Comparison of ENCODE assay signal across 11 cellular contexts in the genomic region with DNA sequence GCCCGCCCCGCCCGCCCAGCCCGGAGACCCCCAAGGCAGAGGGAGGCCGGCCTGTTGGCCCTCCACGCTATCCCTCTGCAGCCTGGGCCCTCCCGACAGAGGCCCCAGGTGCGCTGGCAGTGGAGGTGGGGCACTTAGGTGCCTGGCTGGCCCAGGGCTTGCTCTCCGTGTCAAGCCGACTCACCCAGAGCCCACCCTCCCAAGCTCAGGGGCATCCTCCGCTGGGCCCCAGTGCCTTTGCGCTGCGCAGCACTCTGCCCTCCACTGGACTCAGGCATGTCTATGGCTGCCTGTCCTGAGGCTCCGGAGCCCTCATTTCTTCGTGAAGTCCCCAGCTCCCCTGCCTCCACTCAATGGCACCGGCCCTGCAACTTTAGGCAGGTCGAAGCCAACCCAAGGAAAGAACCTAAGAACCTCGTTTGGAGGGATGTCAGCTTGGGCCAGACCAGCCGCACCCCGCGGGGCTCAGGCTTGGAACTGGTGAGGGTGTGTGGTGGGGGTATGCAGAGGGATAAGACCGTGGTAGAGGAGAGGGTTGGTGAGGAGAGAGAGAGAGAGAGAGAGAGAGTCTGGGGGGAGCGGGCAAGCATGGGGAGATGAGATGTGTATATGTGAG. TPM values are rescaled to one million over a fixed set of nuclear protein-coding genes. Genes with fewer than 3 reads are reported as not detected.
DNase-seq lines count a peak whose midpoint lies in the region; ATAC-seq and TF ChIP-seq lines count a peak whose summit lies in the region.
"Had no signal": no experiment of that assay in that cellular context is flagged by ENCODE, and none has a peak within 500 bp of the region (broad histone marks: within the 10 kb centered on the region; RNA-seq: fewer than 3 reads in every experiment).

No MANE protein-coding gene starts in this region.

- TF ChIP-seq CTCF in PC-9 (conservative IDR thresholded peaks at IDR 0.05) = peak; percentile 35; the same call in 1 of the 2 replicates
- peak in 1 of 4 experiments; percentile 2 for TF ChIP-seq CTCF in gastroesophageal sphincter (IDR thresholded peaks at IDR 0.05)
- peak; percentile 6 for TF ChIP-seq CTCF in progenitor cell of endocrine pancreas (IDR thresholded peaks at IDR 0.05; ENCODE audit: unreplicated experiment)

- DNase-seq in PC-9 (no peak), progenitor cell of endocrine pancreas (ENCODE audit: low spot score, unreplicated experiment) (no peak), hippocampal formation (lab: John Stamatoyannopoulos, UW) (no peak), hepatic stellate cell (ENCODE audit: low spot score) (no peak)
- DNase-seq: cortex of kidney had no signal

- H4K20me1 ChIP-seq in PC-9 (ENCODE audit: insufficient read depth) = no peaks in the 10 kb centered on the region

- peak overlapping the region; percentile 28; the same call in 1 of the 2 replicates for H3K4me2 ChIP-seq in PC-9

- no peak overlapping the region for H3K4me3 Mint-ChIP-seq in progenitor cell of endocrine pancreas (ENCODE audit: low read depth)
- H3K4me3 Mint-ChIP-seq: activated CD4-positive, alpha-beta memory T cell treated with anti-CD3 and anti-CD28 coated beads for 36 hours had no signal

- H3K36me3 ChIP-seq in PC-9 (ENCODE audit: low read depth) (no peaks in the 10 kb centered on the region), gastroesophageal sphincter (no peaks in the 10 kb centered on the region)

- H3K9me3 ChIP-seq in PC-9 (ENCODE audit: insufficient read depth, low read depth) (no peaks in the 10 kb centered on the region), gastroesophageal sphincter (no peaks in the 10 kb centered on the region)

- no peaks in the 10 kb centered on the region for H3K9me2 ChIP-seq in PC-9 (ENCODE audit: insufficient read depth)

- ATAC-seq in GM21619 (IDR thresholded peaks at IDR 0.05; ENCODE audit: unreplicated experiment) = peak; percentile 16
- ATAC-seq in gastroesophageal sphincter = peak; percentile 26
- ATAC-seq in HG02571 (IDR thresholded peaks at IDR 0.05; ENCODE audit: unreplicated experiment) = no peak
- no peak for ATAC-seq in GM21825 (IDR thresholded peaks at IDR 0.05; ENCODE audit: unreplicated experiment)

- peaks cover 13% of the 10 kb centered on the region for H3K27me3 Mint-ChIP-seq in progenitor cell of endocrine pancreas
- H3K27me3 Mint-ChIP-seq: activated CD4-positive, alpha-beta memory T cell treated with anti-CD3 and anti-CD28 coated beads for 36 hours had no signal

- H3K27ac Mint-ChIP-seq in progenitor cell of endocrine pancreas = no peak overlapping the region

- no peak for TF ChIP-seq EP300 in gastroesophageal sphincter (IDR thresholded peaks at IDR 0.05)

- H3K36me3 Mint-ChIP-seq in progenitor cell of endocrine pancreas (ENCODE audit: insufficient read depth) = no peaks in the 10 kb centered on the region
- H3K36me3 Mint-ChIP-seq: activated CD4-positive, alpha-beta memory T cell treated with anti-CD3 and anti-CD28 coated beads for 36 hours had no signal

- no peaks in the 10 kb centered on the region for H3K9me3 Mint-ChIP-seq in progenitor cell of endocrine pancreas (ENCODE audit: low read depth)
- H3K9me3 Mint-ChIP-seq: activated CD4-positive, alpha-beta memory T cell treated with anti-CD3 and anti-CD28 coated beads for 36 hours had no signal

- POLR2A ChIA-PET in PC-9 (lab: Charles Lee; ENCODE audit: unreplicated experiment) = no interaction called here

- H3K27ac ChIP-seq in PC-9 (no peak overlapping the region), gastroesophageal sphincter (no peak overlapping the region)

- CTCF ChIA-PET in PC-9 (lab: Charles Lee) = interaction anchor here (0.6 kb wide), 3 partner anchors 25 to 414 kb away, joined by 3 to 7 read pairs (median 4); a partner anchor contains a TSS

- no peak overlapping the region for H3K4me3 ChIP-seq in PC-9
- peak overlapping the region in 1 of 2 donors; percentile 29 for H3K4me3 ChIP-seq in gastroesophageal sphincter
- H3K4me3 ChIP-seq: lung had no signal

- H3K27me3 ChIP-seq in PC-9 (ENCODE audit: insufficient read depth, low read depth) (no peaks in the 10 kb centered on the region), gastroesophageal sphincter (peaks cover 11% of the 10 kb centered on the region)

- no TSS peak for BruUV-seq in PC-9 (replicated peaks; lab: Mats Ljungman, UMichigan)

- intact Hi-C loops in PC-9 (cut with micrococcal nuclease; ENCODE audit: unreplicated experiment) = no loop called here

- H3K79me2 ChIP-seq in PC-9 (ENCODE audit: low read depth) = no peaks in the 10 kb centered on the region

- H3K4me1 ChIP-seq in PC-9 (replicated peaks; ENCODE audit: insufficient read depth) (no peaks in the 10 kb centered on the region), gastroesophageal sphincter (peaks cover 0 to 19% (median 5%) of the 10 kb centered on the region in 3 donors)

- no peaks in the 10 kb centered on the region for H3K4me1 Mint-ChIP-seq in progenitor cell of endocrine pancreas (ENCODE audit: low read depth)

- no peak overlapping the region for H2AFZ ChIP-seq in PC-9

- 71% methylated on average over 2 of the region's 23 CpGs; no CpG with 5 or more reads in 1 of the 2 donors for WGBS in gastroesophageal sphincter (ENCODE audit: low coverage in 1 of 2), 2 donors

- no peaks in the 10 kb centered on the region for H3F3A ChIP-seq in PC-9 (ENCODE audit: insufficient read depth, low read depth)

- TF ChIP-seq POLR2A in gastroesophageal sphincter (IDR thresholded peaks at IDR 0.05) = no peak

RNA-seq across cellular contexts. Expression of a gene that starts 11.1 kb away (rescaled TPM):
- 42.0 and 53.8 TPM in 2 replicates for total RNA-seq in PC-9 (2021)
- 1 to 10 TPM in 2 of 4 donors, not detected in 2; 1.9 to 3.4 TPM for total RNA-seq in gastroesophageal sphincter
- 16.4 and 16.9 TPM in 2 replicates for total RNA-seq in progenitor cell of endocrine pancreas

RNA-seq across cellular contexts. Expression of a gene that starts 11.2 kb away (rescaled TPM):
- 1.2 and 1.5 TPM in 2 replicates for total RNA-seq in PC-9 (2021)
- total RNA-seq in gastroesophageal sphincter = 1 to 10 TPM in 1 of 4 donors, under 1 TPM in 2, not detected in 1; 0.13 to 1.2 (median 0.93) TPM
- 24.4 and 25.1 TPM in 2 replicates for total RNA-seq in progenitor cell of endocrine pancreas

RNA-seq across cellular contexts. Expression of a gene that starts 31.4 kb away (rescaled TPM):
- total RNA-seq in PC-9 (2021) (2.7 and 4.0 TPM in 2 replicates), gastroesophageal sphincter (under 1 TPM in 2 of 4 donors, not detected in 2; 0.12 to 0.16 TPM), progenitor cell of endocrine pancreas (1.3 and 1.6 TPM in 2 replicates)

RNA-seq across cellular contexts. Expression of a gene that starts 40.5 kb away (rescaled TPM):
- total RNA-seq in PC-9 (2021) (7.1 and 12.2 TPM in 2 replicates), gastroesophageal sphincter (1 to 10 TPM in 1 of 4 donors, under 1 TPM in 3; 0.22 to 2.8 (median 0.59) TPM), progenitor cell of endocrine pancreas (not detected in 2 replicates)

Comparison
In these comparisons a context has a peak if more than half of its experiments do, and no peak if none do; other contexts are left out.
1. ATAC-seq: peak in GM21619 (single experiment) and gastroesophageal sphincter (single experiment); none in HG02571 (single experiment) and GM21825 (single experiment).
2. RNA of a gene that starts 11.2 kb away (total RNA-seq): 24.4 to 25.1 TPM in progenitor cell of endocrine pancreas; 1.2 to 1.5 TPM in PC-9 and 0.13 to 1.2 TPM in gastroesophageal sphincter; every median in the first group is over 10 times any median in the second.